In the genomic region with DNA sequence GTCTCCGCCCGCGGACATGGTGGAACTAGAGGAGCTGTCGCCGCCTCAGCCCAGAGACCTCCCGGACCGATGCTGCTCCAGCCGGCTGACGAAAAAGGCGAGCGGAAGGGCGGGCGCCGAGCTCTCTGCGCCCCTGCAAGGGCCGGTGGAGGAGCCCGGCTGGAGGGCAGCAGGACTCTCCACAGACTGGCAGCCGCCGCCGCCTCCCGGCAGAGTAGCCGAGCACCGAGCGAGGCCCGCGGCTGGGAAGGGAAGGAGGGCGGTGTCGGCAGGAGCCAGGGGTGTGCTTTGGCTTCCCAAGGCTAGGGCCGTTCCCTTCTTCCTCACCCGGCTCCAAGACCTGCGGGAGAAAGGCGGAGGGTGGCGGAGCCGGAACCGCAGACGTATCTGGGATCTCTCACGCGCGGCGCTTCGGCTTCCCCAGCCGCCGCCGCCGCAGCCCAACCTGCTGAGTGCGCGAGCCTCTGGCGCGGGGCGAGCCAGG, we compare ENCODE assay signal across 10 cellular contexts. TPM values are rescaled to one million over a fixed set of nuclear protein-coding genes. Genes with fewer than 3 reads are reported as not detected.
A peak's percentile ranks its signal among the peaks of the same experiment; 100 is the strongest.
DNase-seq lines count a peak whose midpoint lies in the region; ATAC-seq, FAIRE-seq and TF ChIP-seq lines count a peak whose summit lies in the region.
"Not testable (repeated sequence)": the region's sequence is repeated elsewhere in the genome, so short reads cannot be mapped to it uniquely, and the experiment has no call there.
"Had no signal": no experiment of that assay in that cellular context is flagged by ENCODE, and none has a peak within 500 bp of the region (broad histone marks: within the 10 kb centered on the region; RNA-seq: fewer than 3 reads in every experiment).

A gene (minus strand): TSS at position 466 of the 484 bp plus-strand sequence. CDS start 448 bp downstream, at position 18.

- not testable (repeated sequence) for H3K4me1 ChIP-seq in Caco-2; K562 (replicated peaks in 1 of 2; ENCODE audit: control insufficient read depth in 2 of 2, insufficient read depth in 2 of 2, low read length in 2 of 2)

- not testable (repeated sequence) for H3K36me3 ChIP-seq in Caco-2 (ENCODE audit: control insufficient read depth, insufficient read depth, low read length); K562 (ENCODE audit: control insufficient read depth, insufficient read depth, low read length)

- CTCF ChIA-PET in Caco-2 (lab: Charles Lee); WTC11 (lab: Charles Lee); K562 (lab: Yijun Ruan, JAX; ENCODE audit: low intra/inter-chr PET ratio): not testable (repeated sequence)

- WGBS in K562 (ENCODE audit: insufficient coverage, low coverage, missing lambda C conversion rate), result 10% methylated on average over 42 of the region's 50 CpGs

- H3K9me3 Mint-ChIP-seq in Caco-2 (ENCODE audit: unreplicated experiment); WTC11: not testable (repeated sequence)

- ATAC-seq in WTC11 (peak; percentile 94), K562 (peak; percentile 84), left colon (peak; percentile 69), omental fat pad (ENCODE audit: low FRiP score) (peak; percentile 51)

- not testable (repeated sequence) for H3K4me1 Mint-ChIP-seq in Caco-2 (ENCODE audit: low read depth, unreplicated experiment)
- H3K4me1 Mint-ChIP-seq in WTC11, result peaks cover 16% of the 10 kb centered on the region

- H3K9me1 ChIP-seq in K562 (ENCODE audit: control insufficient read depth, insufficient read depth, low read length), result not testable (repeated sequence)

- not testable (repeated sequence) for H3K27ac Mint-ChIP-seq in Caco-2 (ENCODE audit: unreplicated experiment); WTC11

- intact Hi-C loops in Caco-2 (cut with micrococcal nuclease; ENCODE audit: unreplicated experiment); K562 (cut with micrococcal nuclease); left colon (cut with DNase I, micrococcal nuclease): not testable (repeated sequence)

- not testable (repeated sequence) for TF ChIP-seq EP300 in K562 (IDR thresholded peaks at IDR 0.05; ENCODE audit: low read length)

- in situ Hi-C loops in K562 (cut with MboI), result loop anchor here (5.0 kb wide), 1 partner anchor 1381 kb away; no protein-coding TSS in a partner anchor

- H4K20me1 ChIP-seq in K562 (replicated peaks; ENCODE audit: control insufficient read depth, insufficient read depth, low read length), result not testable (repeated sequence)

- not testable (repeated sequence) for H3K79me2 ChIP-seq in K562 (ENCODE audit: control insufficient read depth, insufficient read depth, low read length)

- H3K9ac ChIP-seq in K562 (ENCODE audit: insufficient read depth in 1 of 2, low read depth in 2 of 2, low read length in 2 of 2), result not testable (repeated sequence)

- DNase-seq in Caco-2 (peak in 1 of 2 experiments; percentile 53), LoVo (ENCODE audit: low spot score) (peak; percentile 14), WTC11 (ENCODE audit: low spot score) (peak; percentile 46), K562 (ENCODE audit: extremely low read depth in 1 of 4, low spot score in 3 of 4) (peak in 1 of 4 experiments; percentile 7), fibroblast of villous mesenchyme (ENCODE audit: low read depth) (peak; percentile 3), left colon (peak in 1 of 2 donors; percentile 36), superior temporal gyrus (ENCODE audit: extremely low spot score) (peak; percentile 12)
- DNase-seq in omental fat pad (ENCODE audit: low spot score), result not testable (repeated sequence)

- not testable (repeated sequence) for TF ChIP-seq POLR2A in K562 (conservative IDR thresholded peaks at IDR 0.05)

- H3K4me2 ChIP-seq in K562 (ENCODE audit: insufficient read depth, low read length), result not testable (repeated sequence)

- not testable (repeated sequence) for H3K27me3 ChIP-seq in Caco-2 (replicated peaks; ENCODE audit: control insufficient read depth, insufficient read depth, low read length)
- H3K27me3 ChIP-seq in K562 (ENCODE audit: control insufficient read depth in 2 of 2, insufficient read depth in 2 of 2, low read length in 2 of 2), result peaks cover 8 to 16% of the 10 kb centered on the region in 2 experiments; a peak in 4 of 5 replicates

- H3K4me3 Mint-ChIP-seq in Caco-2 (ENCODE audit: unreplicated experiment) (peak within 1 kb of the TSS; percentile 57), WTC11 (peak within 1 kb of the TSS; percentile 62)

- not testable (repeated sequence) for TF ChIP-seq RAD21 in K562 (CRISPR knock-in tag; conservative IDR thresholded peaks at IDR 0.05 in 1 of 2, IDR thresholded peaks at IDR 0.05 in 1 of 2)

- not testable (repeated sequence) for H2AFZ ChIP-seq in K562 (ENCODE audit: low read depth, low read length)

- H3K9me3 ChIP-seq in Caco-2; K562 (replicated peaks; ENCODE audit: control insufficient read depth, insufficient read depth, low read depth, low read length): not testable (repeated sequence)

- FAIRE-seq in K562 (lab: Jason Lieb, UNC), result not testable (repeated sequence)

- H3K4me3 ChIP-seq in Caco-2 (ENCODE audit: low read depth, low read length), result peak within 1 kb of the TSS; percentile 38
- not testable (repeated sequence) for H3K4me3 ChIP-seq in K562
- H3K4me3 ChIP-seq in fibroblast of villous mesenchyme (ENCODE audit: low read depth, low read length), result peak within 1 kb of the TSS; percentile 23

- not testable (repeated sequence) for BruUV-seq in Caco-2 (replicated peaks; lab: Mats Ljungman, UMichigan); K562 (replicated peaks; lab: Mats Ljungman, UMichigan)

- H3K27ac ChIP-seq in K562 (ENCODE audit: extremely low read depth, low read depth, low read length), result not testable (repeated sequence)

- POLR2A ChIA-PET in Caco-2 (lab: Charles Lee); WTC11 (lab: Charles Lee); K562 (lab: Yijun Ruan, JAX): not testable (repeated sequence)

- not testable (repeated sequence) for TF ChIP-seq CTCF in Caco-2 (IDR thresholded peaks at IDR 0.05; ENCODE audit: insufficient read depth in 1 of 2, low read depth in 1 of 2, low read length in 1 of 2, severe bottlenecking in 1 of 2, unreplicated experiment in 1 of 2); WTC11 (IDR thresholded peaks at IDR 0.05); K562 (IDR thresholded peaks at IDR 0.05 in 2 of 3, conservative IDR thresholded peaks at IDR 0.05 in 1 of 3; ENCODE audit: insufficient read depth in 2 of 3, low read depth in 1 of 3, low read length in 3 of 3); fibroblast of villous mesenchyme (IDR thresholded peaks at IDR 0.05; ENCODE audit: insufficient read depth, low read depth, low read length); omental fat pad (IDR thresholded peaks at IDR 0.05)

- H3K36me3 Mint-ChIP-seq in Caco-2 (ENCODE audit: insufficient read depth, unreplicated experiment); WTC11: not testable (repeated sequence)

- H3K27me3 Mint-ChIP-seq in Caco-2 (ENCODE audit: insufficient read depth, unreplicated experiment) (peaks cover 18% of the 10 kb centered on the region), WTC11 (ENCODE audit: low read depth) (peaks cover 46% of the 10 kb centered on the region)

TF ChIP-seq in K562, 482 proteins besides CTCF, POLR2A, EP300 and RAD21:
- peak; percentile 36 for TF ChIP-seq CXXC5 (CRISPR knock-in tag; IDR thresholded peaks at IDR 0.05)

RNA-seq across cellular contexts. Expression of the gene that starts here (rescaled TPM):
- total RNA-seq in Caco-2 (2022), result 0.23 and 0.39 TPM in 2 replicates
- 0.09 to 0.22 TPM (median 0.14 TPM) in 3 replicates for total RNA-seq in WTC11 (2021)
- not detected in 2 replicates for total RNA-seq in K562 (2011; cell fraction: chromatin; rRNA removed; ENCODE audit: low replicate concordance)
- not detected in 2 replicates for total RNA-seq in K562 (2011; cell fraction: nucleolus; rRNA removed)
- total RNA-seq in K562 (2011; cell fraction: nucleoplasm; rRNA removed), result not detected in 2 replicates
- not detected in 2 replicates for total RNA-seq in K562 (2014; rRNA removed)
- total RNA-seq in K562 (2014; rRNA removed; fragmentation: Illumina TruSeq; extraction: Trizol), result 0.04 TPM in 1 of 2 replicates, not detected in the other
- not detected in 2 replicates for total RNA-seq in K562 (2015; rRNA removed; fragmentation: Illumina TruSeq; extraction: Trizol)
- not detected in 2 replicates for total RNA-seq in K562 (2021)
- 0.03 TPM in 2 replicates for polyA plus RNA-seq in K562 (2011; rRNA removed)
- polyA plus RNA-seq in K562 (2011; cell fraction: cytosol; rRNA removed), result not detected in 2 replicates
- not detected in 2 replicates for polyA plus RNA-seq in K562 (2011; cell fraction: nucleus; rRNA removed)
- polyA plus RNA-seq in K562 (2012), result 0.03 TPM in 2 replicates
- polyA plus RNA-seq in K562 (2014; fragmentation: Illumina TruSeq; extraction: Trizol), result 0.03 TPM in 1 of 2 replicates, not detected in the other
- under 1 TPM in 1 of 2 experiments, not detected in 1; 0.01 TPM for polyA plus RNA-seq in K562 (2014; fragmentation: Nextera tagmentation; extraction: Ambion mirVana)
- not detected in 2 replicates for polyA plus RNA-seq in K562 (2014; rRNA removed)
- polyA minus RNA-seq in K562 (2011; rRNA and poly(A)+ RNA removed), result 0.11 and 0.12 TPM in 2 replicates
- not detected in 2 replicates for polyA minus RNA-seq in K562 (2011; cell fraction: cytosol; rRNA and poly(A)+ RNA removed)
- polyA minus RNA-seq in K562 (2011; cell fraction: nucleus; rRNA and poly(A)+ RNA removed), result not detected in 2 replicates
- under 0.01 TPM in 1 of 2 replicates, not detected in the other for total RNA-seq in fibroblast of villous mesenchyme
- total RNA-seq in left colon, result 1 to 10 TPM; 2.9 to 4.0 TPM
- under 1 TPM in 1 of 4 donors, not detected in 3; 0.12 TPM for total RNA-seq in omental fat pad
- total RNA-seq: lung microvascular endothelial cell, spleen had no signal

Comparison
In these comparisons a context has a peak if more than half of its experiments do, and no peak if none do; other contexts are left out.
1. Peak in DNase-seq and ATAC-seq in WTC11; RNA of the gene not detected or under 1 TPM.
2. Peak in ATAC-seq in K562; RNA of the gene not detected or under 1 TPM.
3. Peak in DNase-seq and H3K4me3 ChIP-seq in fibroblast of villous mesenchyme; RNA of the gene not detected or under 1 TPM.
4. Peak in ATAC-seq in omental fat pad; RNA of the gene not detected or under 1 TPM.